Comparison of ENCODE assay signal across 26 cellular contexts in the genomic region with DNA sequence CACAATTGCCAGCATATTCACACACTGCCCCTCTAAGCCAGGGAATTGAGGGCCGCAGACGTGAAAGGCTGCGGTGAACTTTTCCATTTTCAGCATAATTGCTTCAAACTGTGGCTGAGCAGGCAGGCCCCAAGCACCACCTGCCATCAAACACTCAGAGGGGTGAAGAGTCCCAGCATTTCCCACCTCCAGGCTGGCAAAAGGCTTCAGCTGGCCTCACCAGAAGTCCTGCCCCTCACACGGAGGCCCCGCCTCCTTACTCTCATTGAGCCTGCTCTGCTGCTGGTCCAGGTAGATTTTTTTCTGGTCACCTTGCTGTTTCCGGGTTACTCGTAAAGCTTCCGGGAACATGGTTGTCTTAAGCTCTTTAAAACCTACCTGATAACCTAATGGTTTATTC. TPM values are rescaled to one million over a fixed set of nuclear protein-coding genes. Genes with fewer than 3 reads are reported as not detected.
A peak's percentile ranks its signal among the peaks of the same experiment; 100 is the strongest.
DNase-seq lines count a peak whose midpoint lies in the region; ATAC-seq and TF ChIP-seq lines count a peak whose summit lies in the region.
"Had no signal": no experiment of that assay in that cellular context is flagged by ENCODE, and none has a peak within 500 bp of the region (broad histone marks: within the 10 kb centered on the region; RNA-seq: fewer than 3 reads in every experiment).

No MANE protein-coding gene starts in this region.

- H3K9me3 Mint-ChIP-seq in GM23338 (no peaks in the 10 kb centered on the region), WTC11 (no peaks in the 10 kb centered on the region), type B pancreatic cell (no peaks in the 10 kb centered on the region)
- no peaks in the 10 kb centered on the region for H3K9me3 Mint-ChIP-seq in stimulated activated naive CD8-positive, alpha-beta T cell treated with anti-CD3 and anti-CD28 coated beads, Interleukin-15, amount 100 ng/mL, for 72 hours
- H3K9me3 Mint-ChIP-seq: CD8-positive, alpha-beta T cell; IgD-negative memory B cell; T-helper 1 cell treated with Interleukin-12 subunit alpha and Interleukin-12 subunit beta and Interleukin-4 antibody, amounts not matched to agents 30 μg/mL and 1 μg/mL, for 36 hours had no signal

- CTCF ChIA-PET in WTC11 (lab: Charles Lee) = interaction anchor here (0.6 to 3.6 kb wide), 4 partner anchors 64 to 1116 kb away, joined by 3 to 18 read pairs (median 10); no protein-coding TSS in a partner anchor

- ATAC-seq in GM23338 = peak; percentile 96
- peak; percentile 97 for ATAC-seq in WTC11
- no peak for ATAC-seq in stimulated activated naive CD8-positive, alpha-beta T cell treated with anti-CD3 and anti-CD28 coated beads, Interleukin-15, amount 100 ng/mL, for 72 hours
- ATAC-seq: A549; CD8-positive, alpha-beta T cell; PC-3 had no signal

- H3K79me2 ChIP-seq in GM23338 (replicated peaks; ENCODE audit: insufficient read depth) = no peaks in the 10 kb centered on the region

- no peak overlapping the region for H3K27ac Mint-ChIP-seq in GM23338
- H3K27ac Mint-ChIP-seq in WTC11 = no peak overlapping the region
- no peak overlapping the region for H3K27ac Mint-ChIP-seq in type B pancreatic cell
- H3K27ac Mint-ChIP-seq in stimulated activated naive CD8-positive, alpha-beta T cell treated with anti-CD3 and anti-CD28 coated beads, Interleukin-15, amount 100 ng/mL, for 72 hours = no peak overlapping the region
- H3K27ac Mint-ChIP-seq: CD8-positive, alpha-beta T cell; IgD-negative memory B cell; T-helper 1 cell treated with Interleukin-12 subunit alpha and Interleukin-12 subunit beta and Interleukin-4 antibody, amounts not matched to agents 30 μg/mL and 1 μg/mL, for 36 hours had no signal

- POLR2A ChIA-PET in WTC11 (lab: Charles Lee) = no interaction called here

- H3K36me3 ChIP-seq in BLaER1 treated with 17β-estradiol and CSF1 and Interleukin-3, amounts not matched to agents 10 nM and 100 nM = no peaks in the 10 kb centered on the region
- H3K36me3 ChIP-seq in GM23338 (ENCODE audit: insufficient read depth) = no peaks in the 10 kb centered on the region
- H3K36me3 ChIP-seq: HAP-1 had no signal

- no peaks in the 10 kb centered on the region for H3K9me2 ChIP-seq in GM23338 (ENCODE audit: insufficient read depth)
- H3K9me2 ChIP-seq: SK-N-SH had no signal

- H3K4me1 Mint-ChIP-seq in GM23338 (peaks cover 4% of the 10 kb centered on the region; the same call in 2 of the 3 replicates), WTC11 (peaks cover 6% of the 10 kb centered on the region; the same call in 1 of the 2 replicates), type B pancreatic cell (ENCODE audit: unreplicated experiment) (no peaks in the 10 kb centered on the region)
- no peaks in the 10 kb centered on the region for H3K4me1 Mint-ChIP-seq in stimulated activated naive CD8-positive, alpha-beta T cell treated with anti-CD3 and anti-CD28 coated beads, Interleukin-15, amount 100 ng/mL, for 72 hours
- H3K4me1 Mint-ChIP-seq: IgD-negative memory B cell had no signal

- peaks cover 2% of the 10 kb centered on the region for H3K27me3 Mint-ChIP-seq in GM23338 (ENCODE audit: insufficient read depth, low read depth, poor library complexity)
- peaks cover 3% of the 10 kb centered on the region for H3K27me3 Mint-ChIP-seq in WTC11 (ENCODE audit: low read depth)
- H3K27me3 Mint-ChIP-seq in type B pancreatic cell = no peaks in the 10 kb centered on the region
- no peaks in the 10 kb centered on the region for H3K27me3 Mint-ChIP-seq in stimulated activated naive CD8-positive, alpha-beta T cell treated with anti-CD3 and anti-CD28 coated beads, Interleukin-15, amount 100 ng/mL, for 72 hours

- peak overlapping the region in 7 of 11 experiments; percentile 33 to 65 (median 60); a peak in 14 of 22 replicates for H3K4me2 ChIP-seq in BLaER1 treated with 17β-estradiol and CSF1 and Interleukin-3, amounts not matched to agents 10 nM and 100 nM
- H3K4me2 ChIP-seq in GM23338 = no peak overlapping the region
- H3K4me2 ChIP-seq: A549, SK-N-SH had no signal

- H3K4me3 ChIP-seq in BLaER1 treated with 17β-estradiol and CSF1 and Interleukin-3, amounts not matched to agents 10 nM and 100 nM = no peak overlapping the region
- H3K4me3 ChIP-seq in GM23338 = no peak overlapping the region
- H3K4me3 ChIP-seq: A549, HAP-1 had no signal

- no peak overlapping the region for H3K9ac ChIP-seq in BLaER1 treated with 17β-estradiol and CSF1 and Interleukin-3, amounts not matched to agents 10 nM and 100 nM
- H3K9ac ChIP-seq: SK-N-SH had no signal

- no peaks in the 10 kb centered on the region for H3F3A ChIP-seq in GM23338 (replicated peaks; ENCODE audit: low read depth)

- H3K36me3 Mint-ChIP-seq in GM23338 (ENCODE audit: low read depth) (no peaks in the 10 kb centered on the region), WTC11 (no peaks in the 10 kb centered on the region), type B pancreatic cell (no peaks in the 10 kb centered on the region)
- H3K36me3 Mint-ChIP-seq: CD8-positive, alpha-beta T cell; IgD-negative memory B cell had no signal

- no peaks in the 10 kb centered on the region for H3K27me3 ChIP-seq in BLaER1 treated with 17β-estradiol and CSF1 and Interleukin-3, amounts not matched to agents 10 nM and 100 nM
- no peaks in the 10 kb centered on the region for H3K27me3 ChIP-seq in GM23338 (ENCODE audit: insufficient read depth)

- peaks cover 0 to 16% (median 13%) of the 10 kb centered on the region in 10 experiments; a peak in 15 of 20 replicates for H3K4me1 ChIP-seq in BLaER1 treated with 17β-estradiol and CSF1 and Interleukin-3, amounts not matched to agents 10 nM and 100 nM
- no peaks in the 10 kb centered on the region for H3K4me1 ChIP-seq in GM23338 (ENCODE audit: insufficient read depth)
- H3K4me1 ChIP-seq: A549, Caco-2, HAP-1 had no signal

- H3K4me3 Mint-ChIP-seq in GM23338 (no peak overlapping the region), WTC11 (no peak overlapping the region), type B pancreatic cell (no peak overlapping the region)
- no peak overlapping the region for H3K4me3 Mint-ChIP-seq in stimulated activated naive CD8-positive, alpha-beta T cell treated with anti-CD3 and anti-CD28 coated beads, Interleukin-15, amount 100 ng/mL, for 72 hours
- H3K4me3 Mint-ChIP-seq: CD8-positive, alpha-beta T cell; IgD-negative memory B cell; T-helper 1 cell treated with Interleukin-12 subunit alpha and Interleukin-12 subunit beta and Interleukin-4 antibody, amounts not matched to agents 30 μg/mL and 1 μg/mL, for 36 hours had no signal

- TF ChIP-seq CTCF in GM23338 (conservative IDR thresholded peaks at IDR 0.05; ENCODE audit: low read depth in 2 of 2) (no peak), WTC11 (IDR thresholded peaks at IDR 0.05) (no peak), type B pancreatic cell (conservative IDR thresholded peaks at IDR 0.05) (no peak)

- H3K27ac ChIP-seq in BLaER1 treated with 17β-estradiol and CSF1 and Interleukin-3, amounts not matched to agents 10 nM and 100 nM = no peak overlapping the region
- no peak overlapping the region for H3K27ac ChIP-seq in GM23338 (ENCODE audit: low read depth)
- H3K27ac ChIP-seq: A549, C4-2B had no signal

- no peaks in the 10 kb centered on the region for H3K9me3 ChIP-seq in BLaER1 treated with 17β-estradiol and CSF1 and Interleukin-3, amounts not matched to agents 10 nM and 100 nM (replicated peaks in 1 of 11)
- H3K9me3 ChIP-seq: A549, Caco-2, HAP-1, SK-N-SH had no signal

- peak overlapping the region; percentile 91; the same call in 1 of the 2 replicates for H2AFZ ChIP-seq in GM23338

- DNase-seq in GM23338 (ENCODE audit: low spot score) = peak; percentile 60
- peak; percentile 44 for DNase-seq in WTC11 (ENCODE audit: low spot score)
- peak; percentile 61 for DNase-seq in iPS-NIHi7 (ENCODE audit: extremely low spot score)
- no peak for DNase-seq in type B pancreatic cell (ENCODE audit: extremely low spot score, unreplicated experiment)
- DNase-seq in stimulated activated naive CD8-positive, alpha-beta T cell treated with anti-CD3 and anti-CD28 coated beads, Interleukin-15, amount 100 ng/mL, for 72 hours = no peak
- DNase-seq in anterior cingulate cortex (lab: John Stamatoyannopoulos, UW) = no peak
- DNase-seq: AML-193; Caco-2; CD8-positive, alpha-beta T cell; EL; GF-D8; Karpas-422; NCI-H1092; NCI-H1417 treated with DMSO at 0.1 percent for 48 hours; NCI-H1694 treated with DMSO at 0.1 percent for 48 hours; NCI-H2081; NCI-H526 treated with DMSO at 0.1 percent for 48 hours; PC-3; SK-N-SH; SW 1271 had no signal

- no peaks in the 10 kb centered on the region; a peak in 1 of 22 replicates for H4K20me1 ChIP-seq in BLaER1 treated with 17β-estradiol and CSF1 and Interleukin-3, amounts not matched to agents 10 nM and 100 nM
- H4K20me1 ChIP-seq in GM23338 (replicated peaks; ENCODE audit: insufficient read depth) = no peaks in the 10 kb centered on the region

TF ChIP-seq in GM23338, 12 proteins besides CTCF, POLR2A, EP300 and RAD21 (continues in another document):
- TF ChIP-seq CREB1 (CRISPR knock-in tag; IDR thresholded peaks at IDR 0.05; ENCODE audit: low read depth) = no peak
- no peak for TF ChIP-seq STAT1 (IDR thresholded peaks at IDR 0.05; ENCODE audit: unreplicated experiment)
- TF ChIP-seq, protein P1, sequence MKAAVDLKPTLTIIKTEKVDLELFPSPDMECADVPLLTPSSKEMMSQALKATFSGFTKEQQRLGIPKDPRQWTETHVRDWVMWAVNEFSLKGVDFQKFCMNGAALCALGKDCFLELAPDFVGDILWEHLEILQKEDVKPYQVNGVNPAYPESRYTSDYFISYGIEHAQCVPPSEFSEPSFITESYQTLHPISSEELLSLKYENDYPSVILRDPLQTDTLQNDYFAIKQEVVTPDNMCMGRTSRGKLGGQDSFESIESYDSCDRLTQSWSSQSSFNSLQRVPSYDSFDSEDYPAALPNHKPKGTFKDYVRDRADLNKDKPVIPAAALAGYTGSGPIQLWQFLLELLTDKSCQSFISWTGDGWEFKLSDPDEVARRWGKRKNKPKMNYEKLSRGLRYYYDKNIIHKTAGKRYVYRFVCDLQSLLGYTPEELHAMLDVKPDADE (IDR thresholded peaks at IDR 0.05) = no peak

RNA-seq across cellular contexts. Expression of a gene that starts 52.0 kb away (rescaled TPM):
- 43.6 and 47.4 TPM in 2 replicates for total RNA-seq in GM23338 (2014; rRNA removed; shearing (Covaris generic))
- polyA plus RNA-seq in GM23338 (2016; fragmentation: Nextera tagmentation; extraction: Ambion mirVana) = 33.4 and 42.7 TPM in 2 replicates
- total RNA-seq in WTC11 (2021) = 46.9 to 48.7 TPM (median 47.0 TPM) in 3 replicates
- 45.9 and 54.9 TPM in 2 replicates for total RNA-seq in type B pancreatic cell (ENCODE audit: low replicate concordance)

Comparison
In these comparisons a context has a peak if more than half of its experiments do, and no peak if none do; other contexts are left out.
1. DNase-seq: peak in GM23338 (single experiment), WTC11 (single experiment) and iPS-NIHi7 (single experiment); none in type B pancreatic cell (single experiment), stimulated activated naive CD8-positive, alpha-beta T cell treated with anti-CD3 and anti-CD28 coated beads, Interleukin-15, amount 100 ng/mL, for 72 hours (0 of 2) and anterior cingulate cortex (0 of 58).